24 cellular contexts compared by ENCODE assay signal in genomic region chr1:41138549-41138948, GRCh38.
"Had no signal": no experiment of that assay in that cellular context is flagged by ENCODE, and none has a peak within 500 bp of the region (broad histone marks: within the 10 kb centered on the region; RNA-seq: fewer than 3 reads in every experiment).

No MANE protein-coding gene starts in this region.

- H3K4me3 ChIP-seq: left ventricle myocardium inferior, lung, mucosa of descending colon, ovary, right atrium auricular region, right lobe of liver, smooth muscle cell, tibial nerve, uterus had no signal

- H3K27ac ChIP-seq: left ventricle myocardium inferior, ovary, right atrium auricular region, right lobe of liver, tibial nerve, uterus had no signal

- H3K4me1 ChIP-seq: left ventricle myocardium inferior, right atrium auricular region, right lobe of liver, tibial nerve, uterus had no signal

- H3K4me1 Mint-ChIP-seq: naive thymus-derived CD4-positive, alpha-beta T cell; stimulated activated memory B cell treated with anti-CD40 and anti-IgM and Interleukin-4, amounts not matched to agents 10 μg/mL and 1 μg/mL and 100 μg/mL, for 72 hours; stimulated activated naive CD8-positive, alpha-beta T cell treated with anti-CD3 and anti-CD28 coated beads, Interleukin-15, amount 100 ng/mL, for 72 hours had no signal

- H3K4me3 Mint-ChIP-seq: memory B cell; naive thymus-derived CD4-positive, alpha-beta T cell; natural killer cell treated with Interleukin-12 subunit alpha and Interleukin-12 subunit beta and Interleukin-15 and Interleukin-18, amount 100 ng/mL, for 72 hours; stimulated activated memory B cell treated with anti-CD40 and anti-IgM and Interleukin-4, amounts not matched to agents 10 μg/mL and 1 μg/mL and 100 μg/mL, for 72 hours; stimulated activated naive CD8-positive, alpha-beta T cell treated with anti-CD3 and anti-CD28 coated beads, Interleukin-15, amount 100 ng/mL, for 72 hours; type B pancreatic cell had no signal

- DNase-seq: islet precursor cell; left ventricle myocardium inferior; midbrain; mucosa of descending colon; naive thymus-derived CD4-positive, alpha-beta T cell; ovary; right lobe of liver; stimulated activated CD4-positive, alpha-beta T cell treated with anti-CD3 and anti-CD28 coated beads, Interleukin-1b, Interleukin-23, amount 100 ng/mL, for 48 hours; stimulated activated CD4-positive, alpha-beta T cell treated with anti-CD3 and anti-CD28 coated beads, Interleukin-2, amount 100 ng/mL, for 48 hours; stimulated activated CD4-positive, alpha-beta T cell treated with anti-CD3 and anti-CD28 coated beads, Interleukin-4, amount 100 ng/mL, for 4 hours; stimulated activated CD8-positive, alpha-beta memory T cell treated with anti-CD3 and anti-CD28 coated beads, Interleukin-4, amount 100 ng/mL, for 48 hours; stimulated activated naive CD4-positive, alpha-beta T cell treated with Interleukin-2 at 50 U/mL for 16 hours; stimulated activated naive CD8-positive, alpha-beta T cell treated with anti-CD3 and anti-CD28 coated beads, Interleukin-15, amount 100 ng/mL, for 72 hours; substantia nigra; uterus had no signal

- H3K9me3 ChIP-seq: right lobe of liver had no signal

- H3K27me3 ChIP-seq: ovary, right atrium auricular region, right lobe of liver, tibial nerve, uterus had no signal

- H3K4me2 ChIP-seq: smooth muscle cell had no signal

- ATAC-seq: mucosa of descending colon; naive thymus-derived CD4-positive, alpha-beta T cell; natural killer cell treated with Interleukin-12 subunit alpha and Interleukin-12 subunit beta and Interleukin-15 and Interleukin-18, amount 100 ng/mL, for 72 hours; right lobe of liver; stimulated activated memory B cell treated with anti-CD40 and anti-IgM and Interleukin-4, amounts not matched to agents 10 μg/mL and 1 μg/mL and 100 μg/mL, for 72 hours; stimulated activated naive CD8-positive, alpha-beta T cell treated with anti-CD3 and anti-CD28 coated beads, Interleukin-15, amount 100 ng/mL, for 72 hours had no signal

- H3K27me3 Mint-ChIP-seq: memory B cell; naive thymus-derived CD4-positive, alpha-beta T cell; natural killer cell treated with Interleukin-12 subunit alpha and Interleukin-12 subunit beta and Interleukin-15 and Interleukin-18, amount 100 ng/mL, for 72 hours; progenitor cell of endocrine pancreas; stimulated activated memory B cell treated with anti-CD40 and anti-IgM and Interleukin-4, amounts not matched to agents 10 μg/mL and 1 μg/mL and 100 μg/mL, for 72 hours; stimulated activated naive CD8-positive, alpha-beta T cell treated with anti-CD3 and anti-CD28 coated beads, Interleukin-15, amount 100 ng/mL, for 72 hours; type B pancreatic cell had no signal

- H3K27ac Mint-ChIP-seq: memory B cell; naive thymus-derived CD4-positive, alpha-beta T cell; natural killer cell treated with Interleukin-12 subunit alpha and Interleukin-12 subunit beta and Interleukin-15 and Interleukin-18, amount 100 ng/mL, for 72 hours; progenitor cell of endocrine pancreas; stimulated activated memory B cell treated with anti-CD40 and anti-IgM and Interleukin-4, amounts not matched to agents 10 μg/mL and 1 μg/mL and 100 μg/mL, for 72 hours; stimulated activated naive CD8-positive, alpha-beta T cell treated with anti-CD3 and anti-CD28 coated beads, Interleukin-15, amount 100 ng/mL, for 72 hours; type B pancreatic cell had no signal

- H3K9me3 Mint-ChIP-seq: natural killer cell treated with Interleukin-12 subunit alpha and Interleukin-12 subunit beta and Interleukin-15 and Interleukin-18, amount 100 ng/mL, for 72 hours; type B pancreatic cell had no signal

- H3K36me3 ChIP-seq: ovary, right lobe of liver, uterus had no signal
